ENCODE assay signal across 28 cellular contexts in genomic region chr14:97873291-97873690, GRCh38.
"Had no signal": no experiment of that assay in that cellular context is flagged by ENCODE, and none has a peak within 500 bp of the region (broad histone marks: within the 10 kb centered on the region; RNA-seq: fewer than 3 reads in every experiment).

No MANE protein-coding gene starts in this region.

- H3K9me3 Mint-ChIP-seq: activated naive CD4-positive, alpha-beta T cell treated with anti-CD3 and anti-CD28 coated beads for 36 hours; activated naive CD8-positive, alpha-beta T cell treated with anti-CD3 and anti-CD28 coated beads, Interleukin-2, amount 50 U/mL, for 24 hours; activated T-cell treated with anti-CD3 and anti-CD28 coated beads, Interleukin-2, amount 50 U/mL, for 4 hours had no signal

- H3K4me3 ChIP-seq: ascending aorta, body of pancreas, SK-N-MC had no signal

- H3K27ac Mint-ChIP-seq: activated B cell treated with CpG ODN at 0.5 μM for 24 hours; activated CD4-positive, alpha-beta T cell treated with anti-CD3 and anti-CD28 coated beads, Interleukin-2, amount 10 ng/mL, durations not matched to agents 24 days and 14 days; activated naive CD4-positive, alpha-beta T cell treated with anti-CD3 and anti-CD28 coated beads for 36 hours; activated naive CD8-positive, alpha-beta T cell treated with anti-CD3 and anti-CD28 coated beads, Interleukin-2, amount 50 U/mL, for 24 hours had no signal

- DNase-seq: activated B cell treated with CpG ODN at 0.5 μM for 24 hours; activated CD4-positive, alpha-beta T cell treated with anti-CD3 and anti-CD28 coated beads for 1 hour; activated CD4-positive, alpha-beta T cell treated with anti-CD3 and anti-CD28 coated beads, Interleukin-2, amount 10 ng/mL, durations not matched to agents 24 days and 14 days; activated CD4-positive, alpha-beta T cell treated with anti-CD3 and anti-CD28 coated beads, Interleukin-2, amount 50 U/mL, for 48 hours; activated CD8-positive, alpha-beta memory T cell treated with anti-CD3 and anti-CD28 coated beads for 24 hours; activated gamma-delta T cell; activated naive CD4-positive, alpha-beta T cell treated with anti-CD3 and anti-CD28 coated beads for 36 hours; activated naive CD8-positive, alpha-beta T cell treated with anti-CD3 and anti-CD28 coated beads, Interleukin-2, amount 50 U/mL, for 24 hours; activated T-cell treated with anti-CD3 and anti-CD28 coated beads, Interleukin-2, amount 50 U/mL, for 4 hours; amniotic stem cell; body of pancreas; NCI-H1092; NCI-H1417 treated with DMSO at 0.1 percent for 48 hours; NCI-H1694; NCI-H2081; NCI-H226; NCI-H82; RPMI8226; T-cell; T-helper 2 cell; T1000 had no signal

- H3K4me1 Mint-ChIP-seq: activated B cell treated with CpG ODN at 0.5 μM for 24 hours had no signal

- H3K36me3 Mint-ChIP-seq: T-cell had no signal

- H3K27ac ChIP-seq: ascending aorta, body of pancreas, KMS-11, SK-N-MC had no signal

- H3K4me1 ChIP-seq: body of pancreas had no signal

- H3K27me3 Mint-ChIP-seq: activated B cell treated with CpG ODN at 0.5 μM for 24 hours; activated naive CD8-positive, alpha-beta T cell treated with anti-CD3 and anti-CD28 coated beads, Interleukin-2, amount 50 U/mL, for 24 hours; central memory CD8-positive, alpha-beta T cell; T-cell had no signal

- ATAC-seq: activated naive CD8-positive, alpha-beta T cell treated with anti-CD3 and anti-CD28 coated beads, Interleukin-2, amount 50 U/mL, for 24 hours; activated T-cell treated with anti-CD3 and anti-CD28 coated beads, Interleukin-2, amount 50 U/mL, for 4 hours; body of pancreas; Panc1; Right ventricle myocardium inferior; T-cell had no signal

- FAIRE-seq: TTC549 had no signal

- H3K36me3 ChIP-seq: ascending aorta had no signal

- H3K4me3 Mint-ChIP-seq: activated B cell treated with CpG ODN at 0.5 μM for 24 hours; activated CD4-positive, alpha-beta T cell treated with anti-CD3 and anti-CD28 coated beads, Interleukin-2, amount 10 ng/mL, durations not matched to agents 24 days and 14 days; activated naive CD4-positive, alpha-beta T cell treated with anti-CD3 and anti-CD28 coated beads for 36 hours; activated naive CD8-positive, alpha-beta T cell treated with anti-CD3 and anti-CD28 coated beads, Interleukin-2, amount 50 U/mL, for 24 hours; activated T-cell treated with anti-CD3 and anti-CD28 coated beads, Interleukin-2, amount 50 U/mL, for 4 hours; central memory CD8-positive, alpha-beta T cell had no signal

- H3K27me3 ChIP-seq: ascending aorta, body of pancreas had no signal

- H3K9me3 ChIP-seq: ascending aorta, body of pancreas had no signal
